In the genomic region with DNA sequence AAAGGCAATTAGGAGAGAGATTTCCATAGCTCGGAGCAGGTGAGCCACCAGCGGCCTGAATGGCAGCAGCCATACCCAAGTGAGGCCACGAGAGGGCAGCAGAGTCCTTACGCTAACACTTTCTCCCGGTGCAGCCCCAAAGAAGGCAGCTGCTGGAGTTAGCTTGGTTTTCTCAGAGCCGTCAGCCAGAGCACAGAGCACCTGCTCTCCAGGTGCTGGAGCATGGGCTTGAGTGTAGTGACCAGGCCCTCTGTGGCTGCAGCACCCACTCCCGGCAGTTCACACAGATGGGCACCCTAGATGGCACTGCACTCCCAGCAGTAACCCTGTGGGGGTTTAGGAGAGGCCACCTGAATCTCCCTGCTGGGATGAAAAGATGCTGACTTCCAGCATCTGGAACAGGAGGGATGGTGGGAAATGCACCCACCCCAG, we compare ENCODE assay signal across 8 cellular contexts.
DNase-seq lines count a peak whose midpoint lies in the region; ATAC-seq and TF ChIP-seq lines count a peak whose summit lies in the region.

No MANE protein-coding gene starts in this region.

- no peaks in the 10 kb centered on the region for H3K27me3 Mint-ChIP-seq in central memory CD8-positive, alpha-beta T cell

- ATAC-seq in HG03196 (IDR thresholded peaks at IDR 0.05; ENCODE audit: unreplicated experiment): peak; percentile 64
- ATAC-seq in activated CD4-positive, CD25-positive, alpha-beta regulatory T cell treated with anti-CD3 and anti-CD28 coated beads, Interleukin-2, amount 50 U/mL, for 24 hours: peak; percentile 80 to 85
- peak; percentile 87 for ATAC-seq in central memory CD8-positive, alpha-beta T cell (replicated peaks; ENCODE audit: extremely low read depth, poor library complexity, severe bottlenecking)
- ATAC-seq in GM19467 (IDR thresholded peaks at IDR 0.05; ENCODE audit: unreplicated experiment): no peak

- peaks cover 2% of the 10 kb centered on the region for H3K36me3 Mint-ChIP-seq in central memory CD8-positive, alpha-beta T cell (ENCODE audit: insufficient read depth)

- peak overlapping the region; percentile 44 for H3K4me3 Mint-ChIP-seq in central memory CD8-positive, alpha-beta T cell

- no peaks in the 10 kb centered on the region for H3K9me3 Mint-ChIP-seq in central memory CD8-positive, alpha-beta T cell

- no peak overlapping the region for H3K27ac Mint-ChIP-seq in central memory CD8-positive, alpha-beta T cell (ENCODE audit: low read depth)

- peak; percentile 98 for TF ChIP-seq CTCF in GM12874 (IDR thresholded peaks at IDR 0.05; ENCODE audit: insufficient read depth, low read depth, low read length)

- DNase-seq in NCI-H345 (lab: John Stamatoyannopoulos, UW) (peak; percentile 88), kidney glomerular epithelial cell (lab: John Stamatoyannopoulos, UW) (peak; percentile 83)
- peak; percentile 80 to 86 for DNase-seq in central memory CD8-positive, alpha-beta T cell (ENCODE audit: low spot score in 2 of 2)
- peak; percentile 86 to 87 for DNase-seq in stimulated activated CD4-positive, alpha-beta T cell treated with anti-CD3 and anti-CD28 coated beads, Interleukin-2, amount 100 ng/mL, for 24 hours

- peaks cover 29% of the 10 kb centered on the region for H3K4me1 Mint-ChIP-seq in central memory CD8-positive, alpha-beta T cell
